1 cellular context compared by ENCODE assay signal in genomic region chr4:40526741-40527140, GRCh38.
TF ChIP-seq lines count a peak whose summit lies in the region.

No MANE protein-coding gene starts in this region.

TF ChIP-seq in SK-N-SH, 30 proteins besides CTCF, POLR2A, EP300 and RAD21 (continued from another document):
- TF ChIP-seq REST (IDR thresholded peaks at IDR 0.05; ENCODE audit: low read depth, low read length) (no peak), CHD2 (IDR thresholded peaks at IDR 0.05; ENCODE audit: low read length, partially characterized antibody) (no peak)
TF ChIP-seq in SK-N-SH: peak in this region for 0.
